Comparison of ENCODE assay signal across 12 cellular contexts in the genomic region with DNA sequence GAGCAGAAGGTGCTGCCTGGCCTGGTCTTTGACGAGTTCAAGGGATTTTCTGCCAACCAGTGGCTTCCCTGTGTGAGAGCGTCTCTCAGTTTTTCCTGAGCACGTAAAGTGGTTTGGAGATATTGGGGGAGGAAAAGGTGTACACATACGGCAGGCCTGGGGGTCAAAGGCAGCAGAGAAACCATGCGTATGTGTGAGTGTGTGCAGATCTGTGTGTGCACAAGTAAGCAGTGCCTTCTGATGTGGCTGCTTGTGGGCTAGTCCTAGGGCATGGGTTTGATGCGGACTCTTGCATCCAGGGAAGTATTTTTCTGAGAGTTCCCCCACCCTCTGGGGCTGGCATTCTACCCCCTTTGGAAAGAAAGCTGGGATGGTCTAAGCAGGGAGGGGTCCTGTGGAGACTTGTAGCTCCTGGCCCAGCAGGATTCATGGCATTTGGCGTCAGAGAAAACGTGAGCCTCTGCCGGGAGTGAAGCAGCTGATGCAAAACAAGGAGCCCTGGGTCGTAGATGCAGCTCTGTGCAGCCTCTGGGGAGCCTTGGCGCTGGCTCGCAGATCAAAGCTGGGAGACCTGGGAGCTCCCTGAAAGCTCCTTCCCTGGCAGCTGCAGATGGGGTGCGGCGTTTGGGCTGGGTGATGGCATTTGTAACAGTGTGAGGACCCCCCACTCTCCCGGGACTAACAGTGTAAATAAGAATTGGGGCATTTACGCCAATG.
A peak's percentile ranks its signal among the peaks of the same experiment; 100 is the strongest.
DNase-seq lines count a peak whose midpoint lies in the region; ATAC-seq and TF ChIP-seq lines count a peak whose summit lies in the region.
"Had no signal": no experiment of that assay in that cellular context is flagged by ENCODE, and none has a peak within 500 bp of the region (broad histone marks: within the 10 kb centered on the region; RNA-seq: fewer than 3 reads in every experiment).

No MANE protein-coding gene starts in this region.

- H3K27ac ChIP-seq in right cardiac atrium (ENCODE audit: low read length): no peak overlapping the region
- H3K27ac ChIP-seq in uterus: peak overlapping the region; percentile 70 to 71
- H3K27ac ChIP-seq: thyroid gland had no signal

- H3K27me3 ChIP-seq in right cardiac atrium (ENCODE audit: control insufficient read depth, insufficient read depth) (no peaks in the 10 kb centered on the region), uterus (no peaks in the 10 kb centered on the region)
- H3K27me3 ChIP-seq: thyroid gland had no signal

- no peak for TF ChIP-seq CTCF in uterus (IDR thresholded peaks at IDR 0.05)

- H3K4me1 ChIP-seq in right cardiac atrium (ENCODE audit: control insufficient read depth, insufficient read depth, low read length): no peaks in the 10 kb centered on the region
- no peaks in the 10 kb centered on the region for H3K4me1 ChIP-seq in uterus
- H3K4me1 ChIP-seq: thyroid gland had no signal

- TF ChIP-seq POLR2A in uterus (IDR thresholded peaks at IDR 0.05): no peak

- 85% methylated on average over 16 of the region's 16 CpGs for WGBS in right cardiac atrium

- H3K36me3 ChIP-seq in uterus: no peaks in the 10 kb centered on the region
- H3K36me3 ChIP-seq: thyroid gland had no signal

- H3K9me3 ChIP-seq in right cardiac atrium (ENCODE audit: control insufficient read depth, low read length) (no peaks in the 10 kb centered on the region), uterus (no peaks in the 10 kb centered on the region)
- H3K9me3 ChIP-seq: thyroid gland had no signal

- ATAC-seq in right cardiac atrium (no peak), Right ventricle myocardium inferior (no peak), Right ventricle myocardium superior (ENCODE audit: poor library complexity) (no peak)

- DNase-seq in right cardiac atrium (peak in 2 of 3 donors; percentile 11 to 28), Right ventricle myocardium inferior (ENCODE audit: missing footprints) (no peak), NCI-H69 (lab: John Stamatoyannopoulos, UW) (peak; percentile 88), iPS-NIHi7 (ENCODE audit: extremely low spot score) (peak; percentile 49), uterus (no peak), CD1c-positive myeloid dendritic cell (ENCODE audit: extremely low spot score) (no peak), Right ventricle myocardium superior (no peak), cerebellar cortex (ENCODE audit: low spot score) (no peak)
- DNase-seq: dermis blood vessel endothelial cell; NK-92 treated with Interleukin-12 subunit alpha and Interleukin-12 subunit beta, amount 100 ng/mL, for 24 hours; small intestine; thyroid gland had no signal

- intact Hi-C loops in right cardiac atrium (cut with DNase I) (no loop called here), Right ventricle myocardium inferior (cut with DNase I) (no loop called here), uterus (cut with DNase I; ENCODE audit: low total_unique reads) (no loop called here), Right ventricle myocardium superior (cut with DNase I) (no loop called here)

- no peak overlapping the region for H3K4me3 ChIP-seq in right cardiac atrium (ENCODE audit: low read length)
- H3K4me3 ChIP-seq in uterus: peak overlapping the region; percentile 9 to 18
- H3K4me3 ChIP-seq: thyroid gland had no signal

Comparison
In these comparisons a context has a peak if more than half of its experiments do, and no peak if none do; other contexts are left out.
1. DNase-seq: peak in right cardiac atrium (2 of 3), NCI-H69 (single experiment) and iPS-NIHi7 (single experiment); none in Right ventricle myocardium inferior (single experiment), uterus (0 of 2), CD1c-positive myeloid dendritic cell (single experiment), Right ventricle myocardium superior (single experiment) and cerebellar cortex (single experiment).